In the genomic region with DNA sequence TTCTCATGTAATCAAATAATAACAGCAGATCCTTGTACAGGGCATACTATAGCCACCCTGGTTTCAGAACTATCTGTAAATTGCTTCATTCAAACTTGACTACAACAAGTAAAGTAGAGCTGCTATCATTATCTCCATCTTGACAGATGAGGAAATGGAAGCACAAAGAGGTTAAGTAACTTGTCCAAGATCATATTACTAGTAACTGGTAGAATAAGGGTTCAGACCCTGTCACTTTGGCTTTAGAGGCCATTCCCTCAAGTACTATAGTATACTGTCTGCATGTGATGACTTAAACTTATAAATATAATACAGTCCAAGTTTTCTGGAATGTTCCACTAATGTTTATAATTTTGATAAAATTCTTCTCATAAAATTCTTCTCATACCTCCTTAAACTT, we compare ENCODE assay signal across 13 cellular contexts.
"Had no signal": no experiment of that assay in that cellular context is flagged by ENCODE, and none has a peak within 500 bp of the region (broad histone marks: within the 10 kb centered on the region; RNA-seq: fewer than 3 reads in every experiment).

No MANE protein-coding gene starts in this region.

- H3K36me3 ChIP-seq: breast epithelium, esophagus muscularis mucosa, pancreas, stomach, thoracic aorta had no signal

- H3K27me3 Mint-ChIP-seq: activated B cell treated with CpG ODN at 0.5 μM for 24 hours; activated naive CD4-positive, alpha-beta T cell treated with anti-CD3 and anti-CD28 coated beads, Interleukin-2, amount 50 U/mL, for 24 hours; naive B cell; T-helper 17 cell had no signal

- H3K4me3 Mint-ChIP-seq: activated B cell treated with CpG ODN at 0.5 μM for 24 hours; activated naive CD4-positive, alpha-beta T cell treated with anti-CD3 and anti-CD28 coated beads, Interleukin-2, amount 50 U/mL, for 24 hours; naive B cell; T-helper 17 cell had no signal

- H3K27ac ChIP-seq: breast epithelium, esophagus muscularis mucosa, pancreas, stomach, thoracic aorta had no signal

- H3K4me3 ChIP-seq: breast epithelium, esophagus muscularis mucosa, pancreas, stomach, thoracic aorta had no signal

- H3K4me1 Mint-ChIP-seq: activated B cell treated with CpG ODN at 0.5 μM for 24 hours had no signal

- H3K27ac Mint-ChIP-seq: activated B cell treated with CpG ODN at 0.5 μM for 24 hours; activated naive CD4-positive, alpha-beta T cell treated with anti-CD3 and anti-CD28 coated beads, Interleukin-2, amount 50 U/mL, for 24 hours; T-helper 17 cell had no signal

- FAIRE-seq: pancreas had no signal

- H3K27me3 ChIP-seq: breast epithelium, esophagus muscularis mucosa, pancreas, stomach had no signal

- H3K9me3 Mint-ChIP-seq: activated B cell treated with CpG ODN at 0.5 μM for 24 hours; activated naive CD4-positive, alpha-beta T cell treated with anti-CD3 and anti-CD28 coated beads, Interleukin-2, amount 50 U/mL, for 24 hours; naive B cell had no signal

- H3K9me3 ChIP-seq: breast epithelium, esophagus muscularis mucosa, pancreas, stomach, thoracic aorta had no signal

- ATAC-seq: pancreas, T-helper 17 cell had no signal

- H3K4me1 ChIP-seq: breast epithelium had no signal

- DNase-seq: activated B cell treated with CpG ODN at 0.5 μM for 24 hours; activated CD4-positive, alpha-beta T cell treated with anti-CD3 and anti-CD28 coated beads, Interleukin-2, amount 50 U/mL, for 1 hour; activated T-cell treated with anti-CD3 and anti-CD28 coated beads for 4 hours; amygdala; naive B cell; pancreas; stimulated activated CD4-positive, alpha-beta T cell treated with anti-CD3 and anti-CD28 coated beads, Interleukin-4, amount 100 ng/mL, for 24 hours; stomach; T-helper 17 cell had no signal
